ENCODE assay signal across 1 cellular context in the genomic region with DNA sequence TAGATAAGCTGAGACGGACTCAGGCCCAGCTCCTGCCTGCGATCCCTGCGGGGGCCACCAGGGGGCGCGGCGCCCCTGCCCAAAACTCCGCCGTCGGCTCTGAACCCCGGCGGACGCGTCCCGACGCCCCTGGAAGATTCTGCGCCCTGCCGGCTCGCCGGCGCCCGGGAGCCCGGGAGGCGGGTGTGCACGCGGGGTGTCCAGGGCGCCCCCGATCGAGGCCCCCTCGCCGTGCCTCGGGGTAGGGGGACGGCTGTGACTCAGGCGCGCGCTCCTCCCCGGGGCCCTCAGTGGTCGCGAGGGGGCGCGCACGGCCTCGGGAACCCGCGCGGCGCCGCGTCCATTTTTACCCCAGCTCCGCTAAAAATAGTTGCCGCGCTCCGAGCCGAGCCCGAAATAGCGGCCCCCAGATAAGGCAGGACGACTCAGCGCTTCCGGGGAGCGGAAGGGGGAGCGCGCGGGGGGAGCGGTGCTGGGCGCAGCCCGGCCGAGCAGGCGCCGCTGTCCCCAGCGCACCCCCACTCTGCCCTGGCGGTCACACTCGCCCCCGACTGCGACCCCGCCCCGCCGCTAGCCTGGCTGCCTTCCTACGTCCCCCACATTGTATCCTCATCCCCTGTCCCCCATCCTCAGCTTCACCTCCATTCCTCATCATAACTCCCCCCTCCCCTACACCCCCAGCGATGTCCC.
TF ChIP-seq lines count a peak whose summit lies in the region.

No MANE protein-coding gene starts in this region.

TF ChIP-seq in K562, 482 proteins besides CTCF, POLR2A, EP300 and RAD21 (continued from another document and continues in another):
- TF ChIP-seq HDAC2 (IDR thresholded peaks at IDR 0.05), result no peak
- TF ChIP-seq, protein P1, sequence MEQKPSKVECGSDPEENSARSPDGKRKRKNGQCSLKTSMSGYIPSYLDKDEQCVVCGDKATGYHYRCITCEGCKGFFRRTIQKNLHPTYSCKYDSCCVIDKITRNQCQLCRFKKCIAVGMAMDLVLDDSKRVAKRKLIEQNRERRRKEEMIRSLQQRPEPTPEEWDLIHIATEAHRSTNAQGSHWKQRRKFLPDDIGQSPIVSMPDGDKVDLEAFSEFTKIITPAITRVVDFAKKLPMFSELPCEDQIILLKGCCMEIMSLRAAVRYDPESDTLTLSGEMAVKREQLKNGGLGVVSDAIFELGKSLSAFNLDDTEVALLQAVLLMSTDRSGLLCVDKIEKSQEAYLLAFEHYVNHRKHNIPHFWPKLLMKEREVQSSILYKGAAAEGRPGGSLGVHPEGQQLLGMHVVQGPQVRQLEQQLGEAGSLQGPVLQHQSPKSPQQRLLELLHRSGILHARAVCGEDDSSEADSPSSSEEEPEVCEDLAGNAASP (IDR thresholded peaks at IDR 0.05), result no peak
- TF ChIP-seq, protein P2, sequence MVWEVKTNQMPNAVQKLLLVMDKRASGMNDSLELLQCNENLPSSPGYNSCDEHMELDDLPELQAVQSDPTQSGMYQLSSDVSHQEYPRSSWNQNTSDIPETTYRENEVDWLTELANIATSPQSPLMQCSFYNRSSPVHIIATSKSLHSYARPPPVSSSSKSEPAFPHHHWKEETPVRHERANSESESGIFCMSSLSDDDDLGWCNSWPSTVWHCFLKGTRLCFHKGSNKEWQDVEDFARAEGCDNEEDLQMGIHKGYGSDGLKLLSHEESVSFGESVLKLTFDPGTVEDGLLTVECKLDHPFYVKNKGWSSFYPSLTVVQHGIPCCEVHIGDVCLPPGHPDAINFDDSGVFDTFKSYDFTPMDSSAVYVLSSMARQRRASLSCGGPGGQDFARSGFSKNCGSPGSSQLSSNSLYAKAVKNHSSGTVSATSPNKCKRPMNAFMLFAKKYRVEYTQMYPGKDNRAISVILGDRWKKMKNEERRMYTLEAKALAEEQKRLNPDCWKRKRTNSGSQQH (CRISPR knock-in tag; IDR thresholded peaks at IDR 0.05), result no peak
- no peak for TF ChIP-seq SIN3A (IDR thresholded peaks at IDR 0.05; ENCODE audit: borderline replicate concordance in 2 of 2, control insufficient read depth in 1 of 2, low read depth in 2 of 2, low read length in 2 of 2)
- TF ChIP-seq TARDBP (IDR thresholded peaks at IDR 0.05), result peak; percentile 88
- TF ChIP-seq CREM (IDR thresholded peaks at IDR 0.05; ENCODE audit: low read depth), result peak; percentile 83; the same call in 1 of the 2 replicates
- TF ChIP-seq ZNF717 (CRISPR knock-in tag; IDR thresholded peaks at IDR 0.05), result no peak
- TF ChIP-seq ILF3 (IDR thresholded peaks at IDR 0.05; ENCODE audit: borderline replicate concordance), result peak; percentile 91; the same call in 1 of the 2 replicates
- TF ChIP-seq, protein P3, sequence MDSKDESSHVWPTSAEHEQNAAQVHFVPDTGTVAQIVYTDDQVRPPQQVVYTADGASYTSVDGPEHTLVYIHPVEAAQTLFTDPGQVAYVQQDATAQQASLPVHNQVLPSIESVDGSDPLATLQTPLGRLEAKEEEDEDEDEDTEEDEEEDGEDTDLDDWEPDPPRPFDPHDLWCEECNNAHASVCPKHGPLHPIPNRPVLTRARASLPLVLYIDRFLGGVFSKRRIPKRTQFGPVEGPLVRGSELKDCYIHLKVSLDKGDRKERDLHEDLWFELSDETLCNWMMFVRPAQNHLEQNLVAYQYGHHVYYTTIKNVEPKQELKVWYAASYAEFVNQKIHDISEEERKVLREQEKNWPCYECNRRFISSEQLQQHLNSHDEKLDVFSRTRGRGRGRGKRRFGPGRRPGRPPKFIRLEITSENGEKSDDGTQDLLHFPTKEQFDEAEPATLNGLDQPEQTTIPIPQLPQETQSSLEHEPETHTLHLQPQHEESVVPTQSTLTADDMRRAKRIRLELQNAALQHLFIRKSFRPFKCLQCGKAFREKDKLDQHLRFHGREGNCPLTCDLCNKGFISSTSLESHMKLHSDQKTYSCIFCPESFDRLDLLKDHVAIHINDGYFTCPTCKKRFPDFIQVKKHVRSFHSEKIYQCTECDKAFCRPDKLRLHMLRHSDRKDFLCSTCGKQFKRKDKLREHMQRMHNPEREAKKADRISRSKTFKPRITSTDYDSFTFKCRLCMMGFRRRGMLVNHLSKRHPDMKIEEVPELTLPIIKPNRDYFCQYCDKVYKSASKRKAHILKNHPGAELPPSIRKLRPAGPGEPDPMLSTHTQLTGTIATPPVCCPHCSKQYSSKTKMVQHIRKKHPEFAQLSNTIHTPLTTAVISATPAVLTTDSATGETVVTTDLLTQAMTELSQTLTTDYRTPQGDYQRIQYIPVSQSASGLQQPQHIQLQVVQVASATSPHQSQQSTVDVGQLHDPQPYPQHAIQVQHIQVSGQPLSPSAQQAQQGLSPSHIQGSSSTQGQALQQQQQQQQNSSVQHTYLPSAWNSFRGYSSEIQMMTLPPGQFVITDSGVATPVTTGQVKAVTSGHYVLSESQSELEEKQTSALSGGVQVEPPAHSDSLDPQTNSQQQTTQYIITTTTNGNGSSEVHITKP (IDR thresholded peaks at IDR 0.05; ENCODE audit: partially characterized antibody), result peak; percentile 64
- peak; percentile 90 for TF ChIP-seq FIP1L1 (IDR thresholded peaks at IDR 0.05; ENCODE audit: low read depth, low read length, poor library complexity, severe bottlenecking)
- TF ChIP-seq FOXP1 (CRISPR knock-in tag; IDR thresholded peaks at IDR 0.05), result peak; percentile 21; the same call in 1 of the 2 replicates
- no peak for TF ChIP-seq NFIC (IDR thresholded peaks at IDR 0.05)
- no peak for TF ChIP-seq COPS2 (conservative IDR thresholded peaks at IDR 0.05)
- no peak for TF ChIP-seq JUNB (CRISPR knock-in tag; conservative IDR thresholded peaks at IDR 0.05)
- no peak for TF ChIP-seq BACH1 (tag; IDR thresholded peaks at IDR 0.05)
- TF ChIP-seq ZC3H4 (CRISPR knock-in tag; IDR thresholded peaks at IDR 0.05; ENCODE audit: borderline replicate concordance), result no peak; the same call in 1 of the 2 replicates
- peak; percentile 93 for TF ChIP-seq MTA3 (IDR thresholded peaks at IDR 0.05; ENCODE audit: borderline replicate concordance)
- TF ChIP-seq SRF (CRISPR knock-in tag; IDR thresholded peaks at IDR 0.05), result peak; percentile 93 to 98
- TF ChIP-seq ZNF175 (CRISPR knock-in tag; IDR thresholded peaks at IDR 0.05; ENCODE audit: low read depth), result no peak
- TF ChIP-seq, protein P4, sequence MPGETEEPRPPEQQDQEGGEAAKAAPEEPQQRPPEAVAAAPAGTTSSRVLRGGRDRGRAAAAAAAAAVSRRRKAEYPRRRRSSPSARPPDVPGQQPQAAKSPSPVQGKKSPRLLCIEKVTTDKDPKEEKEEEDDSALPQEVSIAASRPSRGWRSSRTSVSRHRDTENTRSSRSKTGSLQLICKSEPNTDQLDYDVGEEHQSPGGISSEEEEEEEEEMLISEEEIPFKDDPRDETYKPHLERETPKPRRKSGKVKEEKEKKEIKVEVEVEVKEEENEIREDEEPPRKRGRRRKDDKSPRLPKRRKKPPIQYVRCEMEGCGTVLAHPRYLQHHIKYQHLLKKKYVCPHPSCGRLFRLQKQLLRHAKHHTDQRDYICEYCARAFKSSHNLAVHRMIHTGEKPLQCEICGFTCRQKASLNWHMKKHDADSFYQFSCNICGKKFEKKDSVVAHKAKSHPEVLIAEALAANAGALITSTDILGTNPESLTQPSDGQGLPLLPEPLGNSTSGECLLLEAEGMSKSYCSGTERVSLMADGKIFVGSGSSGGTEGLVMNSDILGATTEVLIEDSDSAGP (CRISPR knock-in tag; IDR thresholded peaks at IDR 0.05), result no peak
- TF ChIP-seq, protein P5, sequence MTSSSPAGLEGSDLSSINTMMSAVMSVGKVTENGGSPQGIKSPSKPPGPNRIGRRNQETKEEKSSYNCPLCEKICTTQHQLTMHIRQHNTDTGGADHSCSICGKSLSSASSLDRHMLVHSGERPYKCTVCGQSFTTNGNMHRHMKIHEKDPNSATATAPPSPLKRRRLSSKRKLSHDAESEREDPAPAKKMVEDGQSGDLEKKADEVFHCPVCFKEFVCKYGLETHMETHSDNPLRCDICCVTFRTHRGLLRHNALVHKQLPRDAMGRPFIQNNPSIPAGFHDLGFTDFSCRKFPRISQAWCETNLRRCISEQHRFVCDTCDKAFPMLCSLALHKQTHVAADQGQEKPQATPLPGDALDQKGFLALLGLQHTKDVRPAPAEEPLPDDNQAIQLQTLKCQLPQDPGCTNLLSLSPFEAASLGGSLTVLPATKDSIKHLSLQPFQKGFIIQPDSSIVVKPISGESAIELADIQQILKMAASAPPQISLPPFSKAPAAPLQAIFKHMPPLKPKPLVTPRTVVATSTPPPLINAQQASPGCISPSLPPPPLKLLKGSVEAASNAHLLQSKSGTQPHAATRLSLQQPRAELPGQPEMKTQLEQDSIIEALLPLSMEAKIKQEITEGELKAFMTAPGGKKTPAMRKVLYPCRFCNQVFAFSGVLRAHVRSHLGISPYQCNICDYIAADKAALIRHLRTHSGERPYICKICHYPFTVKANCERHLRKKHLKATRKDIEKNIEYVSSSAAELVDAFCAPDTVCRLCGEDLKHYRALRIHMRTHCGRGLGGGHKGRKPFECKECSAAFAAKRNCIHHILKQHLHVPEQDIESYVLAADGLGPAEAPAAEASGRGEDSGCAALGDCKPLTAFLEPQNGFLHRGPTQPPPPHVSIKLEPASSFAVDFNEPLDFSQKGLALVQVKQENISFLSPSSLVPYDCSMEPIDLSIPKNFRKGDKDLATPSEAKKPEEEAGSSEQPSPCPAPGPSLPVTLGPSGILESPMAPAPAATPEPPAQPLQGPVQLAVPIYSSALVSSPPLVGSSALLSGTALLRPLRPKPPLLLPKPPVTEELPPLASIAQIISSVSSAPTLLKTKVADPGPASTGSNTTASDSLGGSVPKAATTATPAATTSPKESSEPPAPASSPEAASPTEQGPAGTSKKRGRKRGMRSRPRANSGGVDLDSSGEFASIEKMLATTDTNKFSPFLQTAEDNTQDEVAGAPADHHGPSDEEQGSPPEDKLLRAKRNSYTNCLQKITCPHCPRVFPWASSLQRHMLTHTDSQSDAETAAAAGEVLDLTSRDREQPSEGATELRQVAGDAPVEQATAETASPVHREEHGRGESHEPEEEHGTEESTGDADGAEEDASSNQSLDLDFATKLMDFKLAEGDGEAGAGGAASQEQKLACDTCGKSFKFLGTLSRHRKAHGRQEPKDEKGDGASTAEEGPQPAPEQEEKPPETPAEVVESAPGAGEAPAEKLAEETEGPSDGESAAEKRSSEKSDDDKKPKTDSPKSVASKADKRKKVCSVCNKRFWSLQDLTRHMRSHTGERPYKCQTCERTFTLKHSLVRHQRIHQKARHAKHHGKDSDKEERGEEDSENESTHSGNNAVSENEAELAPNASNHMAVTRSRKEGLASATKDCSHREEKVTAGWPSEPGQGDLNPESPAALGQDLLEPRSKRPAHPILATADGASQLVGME (CRISPR knock-in tag; IDR thresholded peaks at IDR 0.05), result no peak
- TF ChIP-seq, protein P6, sequence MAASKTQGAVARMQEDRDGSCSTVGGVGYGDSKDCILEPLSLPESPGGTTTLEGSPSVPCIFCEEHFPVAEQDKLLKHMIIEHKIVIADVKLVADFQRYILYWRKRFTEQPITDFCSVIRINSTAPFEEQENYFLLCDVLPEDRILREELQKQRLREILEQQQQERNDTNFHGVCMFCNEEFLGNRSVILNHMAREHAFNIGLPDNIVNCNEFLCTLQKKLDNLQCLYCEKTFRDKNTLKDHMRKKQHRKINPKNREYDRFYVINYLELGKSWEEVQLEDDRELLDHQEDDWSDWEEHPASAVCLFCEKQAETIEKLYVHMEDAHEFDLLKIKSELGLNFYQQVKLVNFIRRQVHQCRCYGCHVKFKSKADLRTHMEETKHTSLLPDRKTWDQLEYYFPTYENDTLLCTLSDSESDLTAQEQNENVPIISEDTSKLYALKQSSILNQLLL (CRISPR knock-in tag; IDR thresholded peaks at IDR 0.05; ENCODE audit: borderline replicate concordance), result no peak
- no peak for TF ChIP-seq ZNF165 (CRISPR knock-in tag; IDR thresholded peaks at IDR 0.05; ENCODE audit: borderline replicate concordance)
- TF ChIP-seq ATF7 (IDR thresholded peaks at IDR 0.05), result peak; percentile 90
- peak; percentile 86 for TF ChIP-seq PCBP2 (IDR thresholded peaks at IDR 0.05; ENCODE audit: low read depth, low read length, poor library complexity, severe bottlenecking)
- no peak for TF ChIP-seq SMARCA5 (IDR thresholded peaks at IDR 0.05)
- TF ChIP-seq TCF3 (CRISPR knock-in tag; IDR thresholded peaks at IDR 0.05), result peak; percentile 56
- no peak for TF ChIP-seq PPARD (CRISPR knock-in tag; IDR thresholded peaks at IDR 0.05)
- no peak for TF ChIP-seq ZNF586 (CRISPR knock-in tag; conservative IDR thresholded peaks at IDR 0.05)
- TF ChIP-seq HLTF (IDR thresholded peaks at IDR 0.05), result no peak; the same call in 1 of the 2 replicates
- TF ChIP-seq CCNT2 (IDR thresholded peaks at IDR 0.05; ENCODE audit: borderline replicate concordance, extremely low read depth, insufficient read length, low read depth, low read length), result peak; percentile 99
- no peak for TF ChIP-seq PTRF (tag; IDR thresholded peaks at IDR 0.05)
- peak; percentile 30; the same call in 1 of the 2 replicates for TF ChIP-seq SP1 (CRISPR knock-in tag; IDR thresholded peaks at IDR 0.05)
- no peak for TF ChIP-seq HSF4 (CRISPR knock-in tag; IDR thresholded peaks at IDR 0.05; ENCODE audit: borderline replicate concordance)
- TF ChIP-seq, protein P7, sequence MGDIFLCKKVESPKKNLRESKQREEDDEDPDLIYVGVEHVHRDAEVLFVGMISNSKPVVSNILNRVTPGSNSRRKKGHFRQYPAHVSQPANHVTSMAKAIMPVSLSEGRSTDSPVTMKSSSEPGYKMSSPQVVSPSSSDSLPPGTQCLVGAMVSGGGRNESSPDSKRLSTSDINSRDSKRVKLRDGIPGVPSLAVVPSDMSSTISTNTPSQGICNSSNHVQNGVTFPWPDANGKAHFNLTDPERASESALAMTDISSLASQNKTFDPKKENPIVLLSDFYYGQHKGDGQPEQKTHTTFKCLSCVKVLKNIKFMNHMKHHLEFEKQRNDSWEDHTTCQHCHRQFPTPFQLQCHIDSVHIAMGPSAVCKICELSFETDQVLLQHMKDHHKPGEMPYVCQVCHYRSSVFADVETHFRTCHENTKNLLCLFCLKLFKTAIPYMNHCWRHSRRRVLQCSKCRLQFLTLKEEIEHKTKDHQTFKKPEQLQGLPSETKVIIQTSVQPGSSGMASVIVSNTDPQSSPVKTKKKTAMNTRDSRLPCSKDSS (IDR thresholded peaks at IDR 0.05; ENCODE audit: low read depth, partially characterized antibody), result no peak
- TF ChIP-seq, protein P8, sequence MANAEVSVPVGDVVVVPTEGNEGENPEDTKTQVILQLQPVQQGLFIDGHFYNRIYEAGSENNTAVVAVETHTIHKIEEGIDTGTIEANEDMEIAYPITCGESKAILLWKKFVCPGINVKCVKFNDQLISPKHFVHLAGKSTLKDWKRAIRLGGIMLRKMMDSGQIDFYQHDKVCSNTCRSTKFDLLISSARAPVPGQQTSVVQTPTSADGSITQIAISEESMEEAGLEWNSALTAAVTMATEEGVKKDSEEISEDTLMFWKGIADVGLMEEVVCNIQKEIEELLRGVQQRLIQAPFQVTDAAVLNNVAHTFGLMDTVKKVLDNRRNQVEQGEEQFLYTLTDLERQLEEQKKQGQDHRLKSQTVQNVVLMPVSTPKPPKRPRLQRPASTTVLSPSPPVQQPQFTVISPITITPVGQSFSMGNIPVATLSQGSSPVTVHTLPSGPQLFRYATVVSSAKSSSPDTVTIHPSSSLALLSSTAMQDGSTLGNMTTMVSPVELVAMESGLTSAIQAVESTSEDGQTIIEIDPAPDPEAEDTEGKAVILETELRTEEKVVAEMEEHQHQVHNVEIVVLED (CRISPR knock-in tag; IDR thresholded peaks at IDR 0.05), result peak; percentile 76
- TF ChIP-seq, protein P9, sequence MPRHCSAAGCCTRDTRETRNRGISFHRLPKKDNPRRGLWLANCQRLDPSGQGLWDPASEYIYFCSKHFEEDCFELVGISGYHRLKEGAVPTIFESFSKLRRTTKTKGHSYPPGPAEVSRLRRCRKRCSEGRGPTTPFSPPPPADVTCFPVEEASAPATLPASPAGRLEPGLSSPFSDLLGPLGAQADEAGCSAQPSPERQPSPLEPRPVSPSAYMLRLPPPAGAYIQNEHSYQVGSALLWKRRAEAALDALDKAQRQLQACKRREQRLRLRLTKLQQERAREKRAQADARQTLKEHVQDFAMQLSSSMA (CRISPR knock-in tag; IDR thresholded peaks at IDR 0.05), result no peak
